11 cellular contexts compared by ENCODE assay signal in the genomic region with DNA sequence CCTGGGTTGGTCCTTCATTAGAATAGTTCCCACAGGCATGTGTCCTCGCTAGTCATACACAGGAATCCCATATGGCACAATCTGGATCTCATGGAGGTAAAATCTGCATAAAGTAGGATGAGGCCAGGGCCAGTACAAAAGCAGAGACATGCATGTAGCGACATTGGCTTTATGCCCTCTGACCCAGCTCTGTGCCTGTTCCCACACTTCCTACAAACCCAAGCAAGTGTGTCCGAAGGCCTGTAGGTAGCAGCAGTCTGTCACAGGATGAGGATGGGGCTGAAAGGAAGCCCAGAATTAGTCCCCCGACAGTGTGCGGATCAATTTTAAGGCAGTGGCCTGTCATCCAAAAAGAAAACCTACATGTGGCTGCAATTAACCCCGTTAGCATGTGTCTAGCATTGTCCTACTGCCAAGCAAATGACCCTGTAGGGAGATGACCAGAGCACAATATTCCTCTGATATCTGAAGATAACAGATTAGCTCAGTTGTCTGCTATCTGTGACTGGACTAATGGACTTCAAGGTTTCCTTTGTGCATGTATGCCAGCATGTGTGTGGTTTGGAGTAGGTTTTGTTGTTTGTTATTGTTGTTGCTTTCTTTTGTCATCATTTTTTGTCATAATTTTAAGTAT.
"Had no signal": no experiment of that assay in that cellular context is flagged by ENCODE, and none has a peak within 500 bp of the region (broad histone marks: within the 10 kb centered on the region; RNA-seq: fewer than 3 reads in every experiment).

No MANE protein-coding gene starts in this region.

- FAIRE-seq: islet of Langerhans, TTC549 had no signal

- H3K27ac Mint-ChIP-seq: activated naive CD8-positive, alpha-beta T cell; activated T-cell treated with anti-CD3 and anti-CD28 coated beads, Interleukin-2, amount 50 U/mL, for 24 hours; natural killer cell treated with Interleukin-12 subunit alpha and Interleukin-12 subunit beta and Interleukin-15 and Interleukin-18, amount 100 ng/mL, for 72 hours had no signal

- H3K4me3 Mint-ChIP-seq: activated naive CD8-positive, alpha-beta T cell; activated T-cell treated with anti-CD3 and anti-CD28 coated beads, Interleukin-2, amount 50 U/mL, for 24 hours; natural killer cell treated with Interleukin-12 subunit alpha and Interleukin-12 subunit beta and Interleukin-15 and Interleukin-18, amount 100 ng/mL, for 72 hours had no signal

- DNase-seq: activated effector memory CD4-positive, alpha-beta T cell treated with Interleukin-2 at 50 U/mL for 16 hours; activated T-cell treated with anti-CD3 and anti-CD28 coated beads, Interleukin-2, amount 50 U/mL, for 24 hours; dermis blood vessel endothelial cell; mammary epithelial cell; stimulated activated CD4-positive, alpha-beta T cell treated with anti-CD3 and anti-CD28 coated beads, Interleukin-2, amount 100 ng/mL, for 48 hours; stimulated activated naive CD8-positive, alpha-beta T cell treated with anti-CD3 and anti-CD28 coated beads, Interleukin-15, Interleukin-2, amounts not matched to agents 100 U/mL and 50 U/mL, for 24 hours; T-helper 2 cell had no signal

- H3K36me3 Mint-ChIP-seq: activated naive CD8-positive, alpha-beta T cell; natural killer cell treated with Interleukin-12 subunit alpha and Interleukin-12 subunit beta and Interleukin-15 and Interleukin-18, amount 100 ng/mL, for 72 hours had no signal

- H3K9me3 Mint-ChIP-seq: activated T-cell treated with anti-CD3 and anti-CD28 coated beads, Interleukin-2, amount 50 U/mL, for 24 hours; natural killer cell treated with Interleukin-12 subunit alpha and Interleukin-12 subunit beta and Interleukin-15 and Interleukin-18, amount 100 ng/mL, for 72 hours had no signal
